Comparison of ENCODE assay signal across 1 cellular context in the genomic region with DNA sequence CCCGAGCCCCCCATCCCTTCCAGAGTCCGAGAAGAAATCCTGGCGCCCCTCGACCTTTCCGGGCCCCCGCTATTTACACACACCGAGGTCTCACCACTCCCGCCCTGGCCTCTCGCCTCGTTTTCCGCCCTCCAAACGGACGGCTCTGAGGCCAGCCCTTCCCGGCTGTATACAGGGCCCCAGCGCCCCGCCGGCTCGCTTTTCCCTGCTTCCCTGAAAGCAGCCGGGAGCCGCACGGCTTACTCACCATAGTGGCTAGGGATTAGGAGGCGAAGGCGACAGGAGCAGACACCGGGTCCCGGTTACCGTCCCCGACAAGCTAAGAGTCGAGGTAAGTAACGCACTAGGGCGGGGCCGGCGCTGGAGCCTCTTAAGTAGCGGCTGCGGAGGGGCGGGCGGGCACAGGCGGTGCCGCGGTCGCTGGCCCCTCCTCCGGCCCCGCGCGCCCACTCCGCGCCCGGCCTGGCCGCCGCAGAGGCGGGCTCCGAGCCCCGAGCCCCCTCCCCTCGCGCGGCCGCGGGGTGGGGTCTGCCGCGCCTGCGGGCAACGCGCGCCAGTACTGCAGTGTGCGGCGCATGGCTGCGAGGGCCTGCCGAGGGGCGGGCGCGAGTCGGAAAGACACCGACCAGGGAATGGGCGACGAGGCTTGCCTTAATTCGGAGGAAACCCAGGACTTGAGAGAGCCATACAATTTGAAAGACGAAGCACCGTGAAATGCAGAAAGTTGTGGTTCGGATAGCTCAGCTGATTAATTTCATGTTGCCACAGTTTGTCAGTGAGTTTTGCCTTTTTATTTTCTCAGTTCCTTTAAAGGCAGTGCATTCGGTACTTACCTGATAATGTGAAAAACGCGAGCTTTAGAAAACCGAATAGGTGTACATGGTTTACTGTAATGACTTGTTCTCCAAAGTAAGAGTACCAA.
TF ChIP-seq lines count a peak whose summit lies in the region.

A gene (minus strand): TSS at position 345 of the 922 bp plus-strand sequence. CDS start 95 bp downstream, at position 250.

TF ChIP-seq in HEK293, 187 proteins besides CTCF, POLR2A, EP300 and RAD21 (continued from another document and continues in another):
- TF ChIP-seq, protein P1, sequence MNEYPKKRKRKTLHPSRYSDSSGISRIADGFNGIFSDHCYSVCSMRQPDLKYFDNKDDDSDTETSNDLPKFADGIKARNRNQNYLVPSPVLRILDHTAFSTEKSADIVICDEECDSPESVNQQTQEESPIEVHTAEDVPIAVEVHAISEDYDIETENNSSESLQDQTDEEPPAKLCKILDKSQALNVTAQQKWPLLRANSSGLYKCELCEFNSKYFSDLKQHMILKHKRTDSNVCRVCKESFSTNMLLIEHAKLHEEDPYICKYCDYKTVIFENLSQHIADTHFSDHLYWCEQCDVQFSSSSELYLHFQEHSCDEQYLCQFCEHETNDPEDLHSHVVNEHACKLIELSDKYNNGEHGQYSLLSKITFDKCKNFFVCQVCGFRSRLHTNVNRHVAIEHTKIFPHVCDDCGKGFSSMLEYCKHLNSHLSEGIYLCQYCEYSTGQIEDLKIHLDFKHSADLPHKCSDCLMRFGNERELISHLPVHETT (tag by site-specific recombination; IDR thresholded peaks at IDR 0.05): peak; percentile 81
- TF ChIP-seq ZNF140 (tag by site-specific recombination; IDR thresholded peaks at IDR 0.05) (no peak; the same call in 1 of the 2 replicates), ZNF521 (tag by site-specific recombination; IDR thresholded peaks at IDR 0.05) (no peak), WT1 (tag by site-specific recombination; IDR thresholded peaks at IDR 0.05) (peak; percentile 53; the same call in 1 of the 2 replicates), ZNF37A (tag by site-specific recombination; IDR thresholded peaks at IDR 0.05) (no peak), ZBTB8A (tag by site-specific recombination; IDR thresholded peaks at IDR 0.05) (peak; percentile 66), ZNF670 (tag by site-specific recombination; IDR thresholded peaks at IDR 0.05; ENCODE audit: low read depth) (no peak), OSR2 (tag by site-specific recombination; IDR thresholded peaks at IDR 0.05) (0 out of 2 replicates have a peak, but pooled peaks have one; percentile 27), ZNF664 (tag by site-specific recombination; IDR thresholded peaks at IDR 0.05) (no peak), ZNF311 (tag by site-specific recombination; IDR thresholded peaks at IDR 0.05; ENCODE audit: borderline replicate concordance) (no peak), PRDM1 (tag by site-specific recombination; IDR thresholded peaks at IDR 0.05) (no peak), ZNF561 (tag by site-specific recombination; IDR thresholded peaks at IDR 0.05; ENCODE audit: borderline replicate concordance) (no peak; the same call in 1 of the 2 replicates), ZNF558 (tag by site-specific recombination; IDR thresholded peaks at IDR 0.05) (peak; percentile 23; the same call in 1 of the 2 replicates), ZNF426 (tag by site-specific recombination; IDR thresholded peaks at IDR 0.05) (peak; percentile 17; the same call in 1 of the 2 replicates), MEIS1 (CRISPR knock-in tag; IDR thresholded peaks at IDR 0.05; ENCODE audit: borderline replicate concordance) (peak; percentile 17; the same call in 1 of the 2 replicates), ZXDB (tag by site-specific recombination; IDR thresholded peaks at IDR 0.05) (peak; percentile 71), ZNF302 (tag by site-specific recombination; IDR thresholded peaks at IDR 0.05; ENCODE audit: low read depth) (no peak), ZNF211 (tag by site-specific recombination; IDR thresholded peaks at IDR 0.05; ENCODE audit: low read depth) (no peak), GLI4 (tag by site-specific recombination; IDR thresholded peaks at IDR 0.05) (peak; percentile 91; the same call in 1 of the 2 replicates), BCL11A (tag by site-specific recombination; IDR thresholded peaks at IDR 0.05; ENCODE audit: low read depth) (peak; percentile 82; the same call in 1 of the 2 replicates), SP2 (tag by site-specific recombination; IDR thresholded peaks at IDR 0.05) (peak; percentile 38), ZNF416 (tag by site-specific recombination; IDR thresholded peaks at IDR 0.05) (no peak), ZNF830 (tag by site-specific recombination; IDR thresholded peaks at IDR 0.05; ENCODE audit: low read depth) (no peak), ZNF76 (tag by site-specific recombination; IDR thresholded peaks at IDR 0.05; ENCODE audit: borderline replicate concordance, low read depth) (no peak), TCF7L2 (IDR thresholded peaks at IDR 0.05; ENCODE audit: borderline replicate concordance, low read depth, low read length) (no peak), YY2 (tag by site-specific recombination; IDR thresholded peaks at IDR 0.05) (no peak; the same call in 1 of the 2 replicates), KLF9 (tag by site-specific recombination; IDR thresholded peaks at IDR 0.05; ENCODE audit: low read depth) (peak; percentile 47)
- TF ChIP-seq, protein P2, sequence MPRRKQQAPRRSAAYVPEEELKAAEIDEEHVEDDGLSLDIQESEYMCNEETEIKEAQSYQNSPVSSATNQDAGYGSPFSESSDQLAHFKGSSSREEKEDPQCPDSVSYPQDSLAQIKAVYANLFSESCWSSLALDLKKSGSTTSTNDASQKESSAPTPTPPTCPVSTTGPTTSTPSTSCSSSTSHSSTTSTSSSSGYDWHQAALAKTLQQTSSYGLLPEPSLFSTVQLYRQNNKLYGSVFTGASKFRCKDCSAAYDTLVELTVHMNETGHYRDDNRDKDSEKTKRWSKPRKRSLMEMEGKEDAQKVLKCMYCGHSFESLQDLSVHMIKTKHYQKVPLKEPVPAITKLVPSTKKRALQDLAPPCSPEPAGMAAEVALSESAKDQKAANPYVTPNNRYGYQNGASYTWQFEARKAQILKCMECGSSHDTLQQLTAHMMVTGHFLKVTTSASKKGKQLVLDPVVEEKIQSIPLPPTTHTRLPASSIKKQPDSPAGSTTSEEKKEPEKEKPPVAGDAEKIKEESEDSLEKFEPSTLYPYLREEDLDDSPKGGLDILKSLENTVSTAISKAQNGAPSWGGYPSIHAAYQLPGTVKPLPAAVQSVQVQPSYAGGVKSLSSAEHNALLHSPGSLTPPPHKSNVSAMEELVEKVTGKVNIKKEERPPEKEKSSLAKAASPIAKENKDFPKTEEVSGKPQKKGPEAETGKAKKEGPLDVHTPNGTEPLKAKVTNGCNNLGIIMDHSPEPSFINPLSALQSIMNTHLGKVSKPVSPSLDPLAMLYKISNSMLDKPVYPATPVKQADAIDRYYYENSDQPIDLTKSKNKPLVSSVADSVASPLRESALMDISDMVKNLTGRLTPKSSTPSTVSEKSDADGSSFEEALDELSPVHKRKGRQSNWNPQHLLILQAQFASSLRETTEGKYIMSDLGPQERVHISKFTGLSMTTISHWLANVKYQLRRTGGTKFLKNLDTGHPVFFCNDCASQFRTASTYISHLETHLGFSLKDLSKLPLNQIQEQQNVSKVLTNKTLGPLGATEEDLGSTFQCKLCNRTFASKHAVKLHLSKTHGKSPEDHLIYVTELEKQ (tag by site-specific recombination; IDR thresholded peaks at IDR 0.05; ENCODE audit: borderline replicate concordance): peak; percentile 71; the same call in 1 of the 2 replicates
- TF ChIP-seq, protein P3, sequence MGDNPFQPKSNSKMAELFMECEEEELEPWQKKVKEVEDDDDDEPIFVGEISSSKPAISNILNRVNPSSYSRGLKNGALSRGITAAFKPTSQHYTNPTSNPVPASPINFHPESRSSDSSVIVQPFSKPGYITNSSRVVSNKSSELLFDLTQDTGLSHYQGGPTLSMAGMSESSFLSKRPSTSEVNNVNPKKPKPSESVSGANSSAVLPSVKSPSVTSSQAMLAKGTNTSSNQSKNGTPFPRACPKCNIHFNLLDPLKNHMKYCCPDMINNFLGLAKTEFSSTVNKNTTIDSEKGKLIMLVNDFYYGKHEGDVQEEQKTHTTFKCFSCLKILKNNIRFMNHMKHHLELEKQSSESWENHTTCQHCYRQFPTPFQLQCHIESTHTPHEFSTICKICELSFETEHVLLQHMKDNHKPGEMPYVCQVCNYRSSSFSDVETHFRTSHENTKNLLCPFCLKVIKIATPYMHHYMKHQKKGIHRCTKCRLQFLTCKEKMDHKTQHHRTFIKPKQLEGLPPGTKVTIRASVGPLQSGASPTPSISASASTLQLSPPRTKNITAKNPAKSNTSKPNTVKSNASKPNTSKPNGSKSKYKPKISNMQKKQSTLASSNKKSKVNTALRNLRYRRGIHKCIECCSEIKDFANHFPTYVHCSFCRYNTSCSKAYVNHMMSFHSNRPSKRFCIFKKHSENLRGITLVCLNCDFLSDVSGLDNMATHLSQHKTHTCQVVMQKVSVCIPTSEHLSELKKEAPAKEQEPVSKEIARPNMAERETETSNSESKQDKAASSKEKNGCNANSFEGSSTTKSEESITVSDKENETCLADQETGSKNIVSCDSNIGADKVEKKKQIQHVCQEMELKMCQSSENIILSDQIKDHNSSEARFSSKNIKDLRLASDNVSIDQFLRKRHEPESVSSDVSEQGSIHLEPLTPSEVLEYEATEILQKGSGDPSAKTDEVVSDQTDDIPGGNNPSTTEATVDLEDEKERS (tag by site-specific recombination; IDR thresholded peaks at IDR 0.05): peak; percentile 73; the same call in 1 of the 2 replicates
- TF ChIP-seq, protein P4, sequence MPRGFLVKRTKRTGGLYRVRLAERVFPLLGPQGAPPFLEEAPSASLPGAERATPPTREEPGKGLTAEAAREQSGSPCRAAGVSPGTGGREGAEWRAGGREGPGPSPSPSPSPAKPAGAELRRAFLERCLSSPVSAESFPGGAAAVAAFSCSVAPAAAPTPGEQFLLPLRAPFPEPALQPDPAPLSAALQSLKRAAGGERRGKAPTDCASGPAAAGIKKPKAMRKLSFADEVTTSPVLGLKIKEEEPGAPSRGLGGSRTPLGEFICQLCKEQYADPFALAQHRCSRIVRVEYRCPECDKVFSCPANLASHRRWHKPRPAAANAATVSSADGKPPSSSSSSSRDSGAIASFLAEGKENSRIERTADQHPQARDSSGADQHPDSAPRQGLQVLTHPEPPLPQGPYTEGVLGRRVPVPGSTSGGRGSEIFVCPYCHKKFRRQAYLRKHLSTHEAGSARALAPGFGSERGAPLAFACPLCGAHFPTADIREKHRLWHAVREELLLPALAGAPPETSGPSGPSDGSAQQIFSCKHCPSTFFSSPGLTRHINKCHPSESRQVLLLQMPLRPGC (tag by site-specific recombination; IDR thresholded peaks at IDR 0.05): peak; percentile 25; the same call in 1 of the 2 replicates
- TF ChIP-seq, protein P5, sequence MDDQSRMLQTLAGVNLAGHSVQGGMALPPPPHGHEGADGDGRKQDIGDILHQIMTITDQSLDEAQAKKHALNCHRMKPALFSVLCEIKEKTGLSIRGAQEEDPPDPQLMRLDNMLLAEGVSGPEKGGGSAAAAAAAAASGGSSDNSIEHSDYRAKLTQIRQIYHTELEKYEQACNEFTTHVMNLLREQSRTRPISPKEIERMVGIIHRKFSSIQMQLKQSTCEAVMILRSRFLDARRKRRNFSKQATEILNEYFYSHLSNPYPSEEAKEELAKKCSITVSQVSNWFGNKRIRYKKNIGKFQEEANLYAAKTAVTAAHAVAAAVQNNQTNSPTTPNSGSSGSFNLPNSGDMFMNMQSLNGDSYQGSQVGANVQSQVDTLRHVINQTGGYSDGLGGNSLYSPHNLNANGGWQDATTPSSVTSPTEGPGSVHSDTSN (CRISPR knock-in tag; IDR thresholded peaks at IDR 0.05): no peak
- TF ChIP-seq, protein P6, sequence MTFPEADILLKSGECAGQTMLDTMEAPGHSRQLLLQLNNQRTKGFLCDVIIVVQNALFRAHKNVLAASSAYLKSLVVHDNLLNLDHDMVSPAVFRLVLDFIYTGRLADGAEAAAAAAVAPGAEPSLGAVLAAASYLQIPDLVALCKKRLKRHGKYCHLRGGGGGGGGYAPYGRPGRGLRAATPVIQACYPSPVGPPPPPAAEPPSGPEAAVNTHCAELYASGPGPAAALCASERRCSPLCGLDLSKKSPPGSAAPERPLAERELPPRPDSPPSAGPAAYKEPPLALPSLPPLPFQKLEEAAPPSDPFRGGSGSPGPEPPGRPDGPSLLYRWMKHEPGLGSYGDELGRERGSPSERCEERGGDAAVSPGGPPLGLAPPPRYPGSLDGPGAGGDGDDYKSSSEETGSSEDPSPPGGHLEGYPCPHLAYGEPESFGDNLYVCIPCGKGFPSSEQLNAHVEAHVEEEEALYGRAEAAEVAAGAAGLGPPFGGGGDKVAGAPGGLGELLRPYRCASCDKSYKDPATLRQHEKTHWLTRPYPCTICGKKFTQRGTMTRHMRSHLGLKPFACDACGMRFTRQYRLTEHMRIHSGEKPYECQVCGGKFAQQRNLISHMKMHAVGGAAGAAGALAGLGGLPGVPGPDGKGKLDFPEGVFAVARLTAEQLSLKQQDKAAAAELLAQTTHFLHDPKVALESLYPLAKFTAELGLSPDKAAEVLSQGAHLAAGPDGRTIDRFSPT (tag by site-specific recombination; IDR thresholded peaks at IDR 0.05): no peak
- TF ChIP-seq, protein P7, sequence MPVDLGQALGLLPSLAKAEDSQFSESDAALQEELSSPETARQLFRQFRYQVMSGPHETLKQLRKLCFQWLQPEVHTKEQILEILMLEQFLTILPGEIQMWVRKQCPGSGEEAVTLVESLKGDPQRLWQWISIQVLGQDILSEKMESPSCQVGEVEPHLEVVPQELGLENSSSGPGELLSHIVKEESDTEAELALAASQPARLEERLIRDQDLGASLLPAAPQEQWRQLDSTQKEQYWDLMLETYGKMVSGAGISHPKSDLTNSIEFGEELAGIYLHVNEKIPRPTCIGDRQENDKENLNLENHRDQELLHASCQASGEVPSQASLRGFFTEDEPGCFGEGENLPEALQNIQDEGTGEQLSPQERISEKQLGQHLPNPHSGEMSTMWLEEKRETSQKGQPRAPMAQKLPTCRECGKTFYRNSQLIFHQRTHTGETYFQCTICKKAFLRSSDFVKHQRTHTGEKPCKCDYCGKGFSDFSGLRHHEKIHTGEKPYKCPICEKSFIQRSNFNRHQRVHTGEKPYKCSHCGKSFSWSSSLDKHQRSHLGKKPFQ (tag by site-specific recombination; IDR thresholded peaks at IDR 0.05): 0 out of 2 replicates have a peak, but pooled peaks have one; percentile 48
- TF ChIP-seq, protein P8, sequence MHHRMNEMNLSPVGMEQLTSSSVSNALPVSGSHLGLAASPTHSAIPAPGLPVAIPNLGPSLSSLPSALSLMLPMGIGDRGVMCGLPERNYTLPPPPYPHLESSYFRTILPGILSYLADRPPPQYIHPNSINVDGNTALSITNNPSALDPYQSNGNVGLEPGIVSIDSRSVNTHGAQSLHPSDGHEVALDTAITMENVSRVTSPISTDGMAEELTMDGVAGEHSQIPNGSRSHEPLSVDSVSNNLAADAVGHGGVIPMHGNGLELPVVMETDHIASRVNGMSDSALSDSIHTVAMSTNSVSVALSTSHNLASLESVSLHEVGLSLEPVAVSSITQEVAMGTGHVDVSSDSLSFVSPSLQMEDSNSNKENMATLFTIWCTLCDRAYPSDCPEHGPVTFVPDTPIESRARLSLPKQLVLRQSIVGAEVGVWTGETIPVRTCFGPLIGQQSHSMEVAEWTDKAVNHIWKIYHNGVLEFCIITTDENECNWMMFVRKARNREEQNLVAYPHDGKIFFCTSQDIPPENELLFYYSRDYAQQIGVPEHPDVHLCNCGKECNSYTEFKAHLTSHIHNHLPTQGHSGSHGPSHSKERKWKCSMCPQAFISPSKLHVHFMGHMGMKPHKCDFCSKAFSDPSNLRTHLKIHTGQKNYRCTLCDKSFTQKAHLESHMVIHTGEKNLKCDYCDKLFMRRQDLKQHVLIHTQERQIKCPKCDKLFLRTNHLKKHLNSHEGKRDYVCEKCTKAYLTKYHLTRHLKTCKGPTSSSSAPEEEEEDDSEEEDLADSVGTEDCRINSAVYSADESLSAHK (tag by site-specific recombination; IDR thresholded peaks at IDR 0.05): no peak
